In genomic region chr1:64900916-64901315, GRCh38 we compare ENCODE assay signal across 1 cellular context.
TF ChIP-seq lines count a peak whose summit lies in the region.

No MANE protein-coding gene starts in this region.

TF ChIP-seq in A549, 52 proteins besides CTCF, POLR2A, EP300 and RAD21 (continued from another document):
- TF ChIP-seq ZC3H11A (IDR thresholded peaks at IDR 0.05) (no peak), ZSCAN20 (CRISPR knock-in tag; IDR thresholded peaks at IDR 0.05) (no peak), FOSL2 (IDR thresholded peaks at IDR 0.05) (no peak), FOSL2 (CRISPR knock-in tag; IDR thresholded peaks at IDR 0.05) (no peak), RARB (CRISPR knock-in tag; IDR thresholded peaks at IDR 0.05) (no peak), EHF (CRISPR knock-in tag; IDR thresholded peaks at IDR 0.05) (no peak), PHF8 (IDR thresholded peaks at IDR 0.05; ENCODE audit: borderline replicate concordance, low read depth) (no peak), CHD4 (IDR thresholded peaks at IDR 0.05; ENCODE audit: borderline replicate concordance) (no peak), HOXB13 (CRISPR knock-in tag; IDR thresholded peaks at IDR 0.05; ENCODE audit: low read depth) (no peak), MAFK (IDR thresholded peaks at IDR 0.05; ENCODE audit: partially characterized antibody) (no peak), FOXS1 (CRISPR knock-in tag; IDR thresholded peaks at IDR 0.05) (no peak), NPAS2 (CRISPR knock-in tag; IDR thresholded peaks at IDR 0.05; ENCODE audit: borderline replicate concordance) (no peak), ATOH8 (CRISPR knock-in tag; IDR thresholded peaks at IDR 0.05; ENCODE audit: low read depth) (no peak), KDM1A (IDR thresholded peaks at IDR 0.05; ENCODE audit: low read depth) (no peak)
TF ChIP-seq in A549: peak in this region for 0.
